Comparison of ENCODE assay signal across 1 cellular context in the genomic region with DNA sequence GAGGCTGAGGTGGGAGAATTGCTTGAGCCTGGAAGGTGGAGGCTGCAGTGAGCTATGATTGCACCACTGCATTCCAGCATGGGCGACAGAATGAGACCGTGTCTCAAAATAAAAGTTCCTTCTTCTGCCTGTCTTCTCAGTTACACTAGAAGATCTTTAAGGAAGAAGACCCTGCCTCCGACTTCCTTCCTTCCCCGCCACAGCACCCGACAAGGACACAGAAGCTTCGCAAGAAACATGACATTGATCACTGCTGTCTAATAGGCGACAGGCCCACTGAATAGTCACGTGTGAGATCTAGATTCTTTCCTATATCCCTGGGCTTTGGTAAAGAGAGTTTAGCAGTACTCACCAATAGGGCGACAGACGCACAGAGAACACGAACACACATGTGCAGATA.
TF ChIP-seq lines count a peak whose summit lies in the region.

No MANE protein-coding gene starts in this region.

TF ChIP-seq in GM12878, 131 proteins besides CTCF, POLR2A, EP300 and RAD21 (continued from another document):
- TF ChIP-seq SREBF2 (IDR thresholded peaks at IDR 0.05; ENCODE audit: low read length) (no peak), SMAD5 (IDR thresholded peaks at IDR 0.05; ENCODE audit: low read depth) (0 out of 2 replicates have a peak, but pooled peaks have one; percentile 33), BACH1 (IDR thresholded peaks at IDR 0.05; ENCODE audit: borderline replicate concordance) (no peak), PBX3 (IDR thresholded peaks at IDR 0.05; ENCODE audit: insufficient replicate concordance, low read depth, low read length) (no peak), BHLHE40 (IDR thresholded peaks at IDR 0.05; ENCODE audit: borderline replicate concordance in 1 of 2, low read depth in 2 of 2, low read length in 1 of 2) (peak in 1 of 2 experiments; percentile 46; a peak in 1 of 4 replicates), YBX1 (IDR thresholded peaks at IDR 0.05) (no peak), RAD51 (IDR thresholded peaks at IDR 0.05) (0 out of 2 replicates have a peak, but pooled peaks have one; percentile 42)
